Comparison of ENCODE assay signal across 8 cellular contexts in the genomic region with DNA sequence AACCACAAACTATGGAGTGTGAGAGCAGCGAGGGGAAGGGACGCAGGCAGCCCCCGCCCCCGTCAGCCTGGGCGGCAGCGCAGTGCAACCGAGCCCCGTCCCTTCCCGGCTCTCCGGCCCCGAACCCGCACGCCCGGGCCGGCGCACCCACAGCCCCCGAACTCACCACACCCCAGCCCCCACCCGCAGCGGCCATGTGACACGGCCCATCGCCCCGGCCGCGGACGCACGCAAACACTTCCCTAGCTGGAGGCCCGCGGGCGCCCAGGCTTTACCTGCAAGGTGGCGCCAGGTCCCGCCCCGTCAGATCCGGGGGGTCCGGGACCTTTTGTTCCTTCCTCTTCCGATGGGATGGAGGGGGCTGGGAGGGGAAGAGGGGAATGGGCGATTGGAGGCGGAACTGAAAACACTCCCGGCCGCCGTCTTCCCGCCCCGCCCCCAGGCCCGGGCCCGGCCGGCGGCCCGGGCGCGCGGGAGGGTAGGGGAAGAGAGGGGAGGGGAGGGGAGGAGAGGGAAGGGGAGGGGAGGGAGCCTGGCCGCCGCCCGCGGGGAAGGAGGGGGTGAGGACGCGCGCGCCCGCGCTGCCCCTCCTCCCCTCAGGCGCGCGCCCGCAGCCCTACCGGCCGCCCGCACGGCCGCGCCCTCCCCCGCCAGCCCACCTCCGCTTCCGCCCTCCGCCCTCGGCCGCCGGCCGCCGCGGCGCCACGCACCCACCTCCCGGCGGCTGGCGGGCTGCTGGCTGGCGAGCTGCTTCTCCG. TPM values are rescaled to one million over a fixed set of nuclear protein-coding genes. Genes with fewer than 3 reads are reported as not detected.
DNase-seq lines count a peak whose midpoint lies in the region; ATAC-seq and TF ChIP-seq lines count a peak whose summit lies in the region.

TSS of gene SMAD2 (minus strand) at position 574 of the 758 bp plus-strand sequence. CDS start 33,903 bp downstream, outside the sequence.

- H3K27ac Mint-ChIP-seq in activated naive CD4-positive, alpha-beta T cell treated with anti-CD3 and anti-CD28 coated beads for 36 hours, result peak within 1 kb of the TSS; percentile 87

- in situ Hi-C loops in SK-MEL-5 (cut with HindIII; ENCODE audit: low pct_unique_long_range_greater_than_20kb, low sequenced_read_pairs), result no loop called here

- ATAC-seq in DND-41 (ENCODE audit: insufficient read depth, low read depth) (peak; percentile 6), GM21723 (IDR thresholded peaks at IDR 0.05; ENCODE audit: unreplicated experiment) (peak; percentile 50), omental fat pad (ENCODE audit: low FRiP score) (peak; percentile 82)

- H3K9ac ChIP-seq in DND-41 (ENCODE audit: low read depth, low read length) (peak within 1 kb of the TSS; percentile 93), KMS-11 (peak within 1 kb of the TSS; percentile 81)

- H3K4me2 ChIP-seq in DND-41 (ENCODE audit: insufficient read depth, low read length) (peak within 1 kb of the TSS; percentile 78), KMS-11 (peak within 1 kb of the TSS; percentile 86)

- H3K4me1 Mint-ChIP-seq in activated naive CD4-positive, alpha-beta T cell treated with anti-CD3 and anti-CD28 coated beads for 36 hours (ENCODE audit: low read depth), result peaks cover 43% of the 10 kb centered on the region

- no peaks in the 10 kb centered on the region for H3K36me3 Mint-ChIP-seq in activated naive CD4-positive, alpha-beta T cell treated with anti-CD3 and anti-CD28 coated beads for 36 hours (ENCODE audit: low read depth)

- H3K27ac ChIP-seq in DND-41 (ENCODE audit: low read length) (peak within 1 kb of the TSS; percentile 98), KMS-11 (peak within 1 kb of the TSS; percentile 84), suprapubic skin (peak within 1 kb of the TSS; percentile 98)

- peak within 1 kb of the TSS; percentile 87 for H2AFZ ChIP-seq in DND-41 (ENCODE audit: low read depth, low read length)
- H2AFZ ChIP-seq in KMS-11 (ENCODE audit: low read depth), result peak within 1 kb of the TSS; percentile 71

- peak within 1 kb of the TSS; percentile 81 for H3K4me3 Mint-ChIP-seq in activated naive CD4-positive, alpha-beta T cell treated with anti-CD3 and anti-CD28 coated beads for 36 hours

- CTCF ChIA-PET in activated naive CD4-positive, alpha-beta T cell treated with anti-CD3 and anti-CD28 coated beads for 36 hours (lab: Charles Lee), result interaction anchor here (0.6 to 1.3 kb wide), 2 partner anchors 25 to 83 kb away, joined by 3 read pairs; no protein-coding TSS in a partner anchor

- H3K9me3 Mint-ChIP-seq in activated naive CD4-positive, alpha-beta T cell treated with anti-CD3 and anti-CD28 coated beads for 36 hours, result no peaks in the 10 kb centered on the region

- peaks cover 36% of the 10 kb centered on the region for H4K20me1 ChIP-seq in DND-41 (ENCODE audit: insufficient read depth, low read length)
- 0 out of 2 replicates have a peak, but pooled peaks cover 3% of the 10 kb centered on the region for H4K20me1 ChIP-seq in KMS-11 (ENCODE audit: insufficient read depth)

- H3K27me3 ChIP-seq in DND-41 (ENCODE audit: insufficient read depth, low read length, poor library complexity) (no peaks in the 10 kb centered on the region), KMS-11 (ENCODE audit: insufficient read depth, low read depth) (no peaks in the 10 kb centered on the region), suprapubic skin (no peaks in the 10 kb centered on the region)

- TF ChIP-seq EP300 in suprapubic skin (IDR thresholded peaks at IDR 0.05), result no peak

- peak; percentile 81 for DNase-seq in DND-41
- peak; percentile 73 for DNase-seq in SK-MEL-5 (ENCODE audit: low read depth, low spot score)
- DNase-seq in activated naive CD4-positive, alpha-beta T cell treated with anti-CD3 and anti-CD28 coated beads for 36 hours, result peak; percentile 79
- peak; percentile 82 for DNase-seq in globus pallidus (ENCODE audit: low spot score)
- peak; percentile 56 for DNase-seq in omental fat pad (ENCODE audit: low spot score)
- DNase-seq in suprapubic skin (ENCODE audit: low spot score in 2 of 2), result peak; percentile 92

- WGBS in suprapubic skin, result 0% methylated on average over 9 of the region's 87 CpGs

- H3K79me2 ChIP-seq in DND-41 (ENCODE audit: insufficient read depth, low read length) (peaks cover 50% of the 10 kb centered on the region), KMS-11 (ENCODE audit: insufficient read depth, low read depth) (peaks cover 48% of the 10 kb centered on the region)

- H3K4me1 ChIP-seq in DND-41 (ENCODE audit: insufficient read depth, low read length), result peaks cover 66% of the 10 kb centered on the region
- peaks cover 57% of the 10 kb centered on the region for H3K4me1 ChIP-seq in KMS-11 (ENCODE audit: low read depth, poor library complexity, severe bottlenecking)
- peaks cover 49% of the 10 kb centered on the region for H3K4me1 ChIP-seq in suprapubic skin

- H3K9me3 ChIP-seq in DND-41 (ENCODE audit: insufficient read depth, low read length, severe bottlenecking) (no peaks in the 10 kb centered on the region), suprapubic skin (no peaks in the 10 kb centered on the region)

- intact Hi-C loops in activated naive CD4-positive, alpha-beta T cell treated with anti-CD3 and anti-CD28 coated beads for 36 hours (cut with micrococcal nuclease), result loop anchor here (1.0 to 10.0 kb wide), 7 partner anchors 18 to 1562 kb away; partner anchors contain the start of genes HDHD2 and RPL17

- H3K36me3 ChIP-seq in DND-41 (ENCODE audit: insufficient read depth, low read length) (no peaks in the 10 kb centered on the region), KMS-11 (ENCODE audit: insufficient read depth) (no peaks in the 10 kb centered on the region), suprapubic skin (no peaks in the 10 kb centered on the region)

- peak in 1 of 2 donors; percentile 23 for TF ChIP-seq POLR2A in suprapubic skin (IDR thresholded peaks at IDR 0.05)

- H3K27me3 Mint-ChIP-seq in activated naive CD4-positive, alpha-beta T cell treated with anti-CD3 and anti-CD28 coated beads for 36 hours (ENCODE audit: low read depth), result no peaks in the 10 kb centered on the region

- H3K4me3 ChIP-seq in DND-41 (ENCODE audit: low read depth in 1 of 2, low read length in 2 of 2), result peak within 1 kb of the TSS; percentile 71 to 84
- H3K4me3 ChIP-seq in KMS-11 (IDR thresholded peaks at IDR 0.05; ENCODE audit: insufficient read depth, low read depth, low read length), result no peak within 1 kb of the TSS
- peak within 1 kb of the TSS; percentile 80 for H3K4me3 ChIP-seq in suprapubic skin

- TF ChIP-seq CTCF in DND-41 (IDR thresholded peaks at IDR 0.05; ENCODE audit: borderline replicate concordance, extremely low read depth, low read length, poor library complexity, severe bottlenecking) (no peak), KMS-11 (conservative IDR thresholded peaks at IDR 0.05; ENCODE audit: low read depth, low read length) (no peak), omental fat pad (IDR thresholded peaks at IDR 0.05) (no peak), suprapubic skin (IDR thresholded peaks at IDR 0.05) (no peak)

RNA-seq across cellular contexts. Expression of gene SMAD2, which starts in this region (rescaled TPM):
- 96.0 and 105 TPM in 2 replicates for total RNA-seq in SK-MEL-5 (2014; rRNA removed; shearing (Covaris generic))
- polyA plus RNA-seq in SK-MEL-5 (2015; cell fraction: cytosol; rRNA removed), result 36.8 and 43.4 TPM in 2 replicates
- polyA plus RNA-seq in SK-MEL-5 (2015; cell fraction: nucleus; rRNA removed), result 24.7 and 29.6 TPM in 2 replicates
- total RNA-seq in activated naive CD4-positive, alpha-beta T cell treated with anti-CD3 and anti-CD28 coated beads for 36 hours, result 100 to 1,000 TPM; 106 to 116 TPM
- total RNA-seq in omental fat pad, result 100 to 1,000 TPM in 1 of 4 donors, 10 to 100 TPM in 3; 47.4 to 116 (median 72.2) TPM
- 10 to 100 TPM; 47.5 to 75.9 (median 59.3) TPM for total RNA-seq in suprapubic skin

Comparison
In these comparisons a context has a peak if more than half of its experiments do, and no peak if none do; other contexts are left out.
1. ATAC-seq: peak in every context shown above with its lines; median percentile 82 in omental fat pad; 50 in GM21723; 6 in DND-41.